1 cellular context compared by ENCODE assay signal in genomic region chr2:236919801-236920379, GRCh38.
TF ChIP-seq lines count a peak whose summit lies in the region.

No MANE protein-coding gene starts in this region.

TF ChIP-seq in HEK293, 187 proteins besides CTCF, POLR2A, EP300 and RAD21:
- peak; percentile 61; the same call in 1 of the 2 replicates for TF ChIP-seq ZNF518A (tag by site-specific recombination; conservative IDR thresholded peaks at IDR 0.05; ENCODE audit: low read depth)
- peak; percentile 36 for TF ChIP-seq ZNF426 (tag by site-specific recombination; IDR thresholded peaks at IDR 0.05)
- peak; percentile 53; the same call in 1 of the 2 replicates for TF ChIP-seq ZNF394 (tag by site-specific recombination; IDR thresholded peaks at IDR 0.05; ENCODE audit: borderline replicate concordance)
- peak; percentile 22 for TF ChIP-seq ZNF555 (tag by site-specific recombination; conservative IDR thresholded peaks at IDR 0.05)
- TF ChIP-seq ZNF654 (tag by site-specific recombination; IDR thresholded peaks at IDR 0.05; ENCODE audit: low read depth) = 0 out of 2 replicates have a peak, but pooled peaks have one; percentile 13
- peak; percentile 57; the same call in 1 of the 2 replicates for TF ChIP-seq ZBTB11 (tag by site-specific recombination; conservative IDR thresholded peaks at IDR 0.05; ENCODE audit: low read depth)
- peak; percentile 43; the same call in 1 of the 2 replicates for TF ChIP-seq ZNF623 (tag by site-specific recombination; IDR thresholded peaks at IDR 0.05)
